Comparison of ENCODE assay signal across 22 cellular contexts in genomic region chr22:32680895-32681294, GRCh38.
DNase-seq lines count a peak whose midpoint lies in the region; ATAC-seq, FAIRE-seq and TF ChIP-seq lines count a peak whose summit lies in the region.
"Had no signal": no experiment of that assay in that cellular context is flagged by ENCODE, and none has a peak within 500 bp of the region (broad histone marks: within the 10 kb centered on the region; RNA-seq: fewer than 3 reads in every experiment).

No MANE protein-coding gene starts in this region.

- CTCF ChIA-PET in PC-9 (lab: Charles Lee) (interaction anchor here (1.1 to 1.3 kb wide), 2 partner anchors 20 to 116 kb away, joined by 3 read pairs; no protein-coding TSS in a partner anchor), HepG2 (lab: Yijun Ruan, JAX; ENCODE audit: low intra/inter-chr PET ratio, low total read pairs) (no interaction called here)

- no peak overlapping the region for H2AK5ac ChIP-seq in trophoblast cell (ENCODE audit: low read length)

- H4K8ac ChIP-seq in trophoblast cell (ENCODE audit: low read depth, low read length) = no peak overlapping the region

- H2BK5ac ChIP-seq in trophoblast cell (ENCODE audit: low read depth, low read length, poor library complexity) = no peak overlapping the region

- no peak overlapping the region for H3K14ac ChIP-seq in trophoblast cell (ENCODE audit: low read length)

- peaks cover 3% of the 10 kb centered on the region for H3K79me1 ChIP-seq in trophoblast cell (ENCODE audit: low read length)

- POLR2A ChIA-PET in PC-9 (lab: Charles Lee; ENCODE audit: unreplicated experiment) (no interaction called here), HepG2 (lab: Yijun Ruan, JAX) (no interaction called here)

- no peak for TF ChIP-seq POLR2A in HepG2 (IDR thresholded peaks at IDR 0.05; ENCODE audit: insufficient read depth in 1 of 2, low read depth in 2 of 2, low read length in 2 of 2)

- H4K91ac ChIP-seq in trophoblast cell (ENCODE audit: low read depth, low read length) = no peak overlapping the region

- H2BK120ac ChIP-seq in trophoblast cell (ENCODE audit: insufficient read depth, low read length, poor library complexity) = no peak overlapping the region

- H3K27me3 ChIP-seq in PC-9 (ENCODE audit: insufficient read depth, low read depth) = no peaks in the 10 kb centered on the region
- H3K27me3 ChIP-seq in HepG2 (ENCODE audit: control insufficient read depth in 1 of 2, insufficient read depth in 2 of 2, low read length in 2 of 2) = no peaks in the 10 kb centered on the region
- no peaks in the 10 kb centered on the region for H3K27me3 ChIP-seq in trophoblast cell (ENCODE audit: insufficient read depth, low read length)
- H3K27me3 ChIP-seq: BE2C, BLaER1 had no signal

- no peaks in the 10 kb centered on the region for H3K9me2 ChIP-seq in PC-9 (ENCODE audit: insufficient read depth)

- H3K18ac ChIP-seq in trophoblast cell (ENCODE audit: low read length) = no peak overlapping the region

- TF ChIP-seq EP300 in HepG2 (IDR thresholded peaks at IDR 0.05; ENCODE audit: low read depth in 2 of 2, low read length in 2 of 2) (no peak), HepG2 (CRISPR knock-in tag; IDR thresholded peaks at IDR 0.05; ENCODE audit: borderline replicate concordance) (no peak)

- no peak for TF ChIP-seq CTCF in PC-9 (conservative IDR thresholded peaks at IDR 0.05)
- no peak for TF ChIP-seq CTCF in HepG2 (CRISPR knock-in tag; IDR thresholded peaks at IDR 0.05)

- no peak for ATAC-seq in HepG2

- H3K4me3 ChIP-seq in PC-9 (no peak overlapping the region), HepG2 (replicated peaks in 1 of 3; ENCODE audit: insufficient read depth in 1 of 3, low read depth in 2 of 3, low read length in 3 of 3) (no peak overlapping the region), trophoblast cell (ENCODE audit: low read depth, low read length) (no peak overlapping the region)
- H3K4me3 ChIP-seq: BLaER1 had no signal

- no peak overlapping the region for H3K4ac ChIP-seq in trophoblast cell (ENCODE audit: low read depth, low read length)

- TF ChIP-seq RAD21 in HepG2 (CRISPR knock-in tag; IDR thresholded peaks at IDR 0.05) = no peak

- no peaks in the 10 kb centered on the region for H4K20me1 ChIP-seq in PC-9 (ENCODE audit: insufficient read depth)
- no peaks in the 10 kb centered on the region for H4K20me1 ChIP-seq in HepG2 (ENCODE audit: insufficient read depth, low read length)
- H4K20me1 ChIP-seq: BLaER1 had no signal

- H3K23ac ChIP-seq in trophoblast cell (ENCODE audit: low read length) = no peak overlapping the region

- BruUV-seq in PC-9 (replicated peaks; lab: Mats Ljungman, UMichigan) (no TSS peak), HepG2 (replicated peaks; lab: Mats Ljungman, UMichigan) (no TSS peak)

- H3K9me3 ChIP-seq in PC-9 (ENCODE audit: insufficient read depth, low read depth) (no peaks in the 10 kb centered on the region; the same call in 1 of the 2 replicates), HepG2 (ENCODE audit: low read length) (no peaks in the 10 kb centered on the region), trophoblast cell (ENCODE audit: insufficient read depth, low read depth, low read length) (no peaks in the 10 kb centered on the region)
- H3K9me3 ChIP-seq: BE2C, BLaER1 had no signal

- WGBS in HepG2 (ENCODE audit: low lambda C conversion rate) = 58% methylated on average over 3 of the region's 3 CpGs
- no CpG with 5 or more reads among the region's 3 CpGs for WGBS in trophoblast cell (ENCODE audit: extremely low coverage, insufficient coverage, insufficient read length)

- H2AFZ ChIP-seq in PC-9 (no peak overlapping the region), HepG2 (ENCODE audit: low read length) (no peak overlapping the region), trophoblast cell (ENCODE audit: insufficient read depth, low read length, poor library complexity) (no peak overlapping the region)

- DNase-seq in PC-9 (no peak), HepG2 (ENCODE audit: low spot score) (no peak), trophoblast cell (no peak), D341Med (ENCODE audit: low spot score) (no peak), midbrain (lab: John Stamatoyannopoulos, UW) (no peak), T-helper 2 cell (no peak)
- DNase-seq: 8988T; ACHN; BE2C; C1 segment of cervical spinal cord; CD4-positive, alpha-beta memory T cell; CD4-positive, CD25-positive, alpha-beta regulatory T cell; CD8-positive, alpha-beta memory T cell; COR-L47; DMS79 treated with DMSO at 0.1 percent for 48 hours; GF-D8 had no signal

- peak overlapping the region; percentile 35; the same call in 1 of the 2 replicates for H3K4me2 ChIP-seq in PC-9
- no peak overlapping the region for H3K4me2 ChIP-seq in HepG2 (ENCODE audit: low read depth, low read length)
- no peak overlapping the region for H3K4me2 ChIP-seq in trophoblast cell (ENCODE audit: low read length)
- H3K4me2 ChIP-seq: BLaER1 had no signal

- H3K9ac ChIP-seq in HepG2 (ENCODE audit: insufficient read depth, low read depth, low read length) (no peak overlapping the region), trophoblast cell (ENCODE audit: low read length) (no peak overlapping the region)
- H3K9ac ChIP-seq: BLaER1 had no signal

- H3K36me3 ChIP-seq in PC-9 (ENCODE audit: low read depth) (no peaks in the 10 kb centered on the region), HepG2 (replicated peaks in 1 of 2; ENCODE audit: control insufficient read depth in 1 of 2, insufficient read depth in 2 of 2, low read length in 2 of 2) (no peaks in the 10 kb centered on the region), trophoblast cell (ENCODE audit: control insufficient read depth in 1 of 2, insufficient read depth in 2 of 2, low read length in 2 of 2) (no peaks in the 10 kb centered on the region)
- H3K36me3 ChIP-seq: BE2C, BLaER1 had no signal

- H3K79me2 ChIP-seq in PC-9 (ENCODE audit: low read depth) = no peaks in the 10 kb centered on the region
- H3K79me2 ChIP-seq in HepG2 (ENCODE audit: insufficient read depth, low read length) = no peaks in the 10 kb centered on the region
- H3K79me2 ChIP-seq in trophoblast cell (ENCODE audit: control insufficient read depth, insufficient read depth, low read length, poor library complexity) = no peaks in the 10 kb centered on the region

- peak overlapping the region; percentile 11 for H2BK12ac ChIP-seq in trophoblast cell (ENCODE audit: low read length)

- no peak for FAIRE-seq in HepG2 (lab: Jason Lieb, UNC)
- FAIRE-seq: A204.1, D721Med, G401.6, GM12891, GM19239 had no signal

- H3K4me1 ChIP-seq in PC-9 (replicated peaks; ENCODE audit: insufficient read depth) (peaks cover 74% of the 10 kb centered on the region), HepG2 (ENCODE audit: insufficient read depth, low read length) (peaks cover 57% of the 10 kb centered on the region), trophoblast cell (ENCODE audit: control insufficient read depth in 1 of 2, insufficient read depth in 2 of 2, low read length in 2 of 2) (peaks cover 0 to 7% of the 10 kb centered on the region in 2 experiments)
- H3K4me1 ChIP-seq: BE2C had no signal

- H3F3A ChIP-seq in PC-9 (ENCODE audit: insufficient read depth, low read depth) = peaks cover 27% of the 10 kb centered on the region; the same call in 1 of the 2 replicates

- H3K27ac ChIP-seq in PC-9 (peak overlapping the region; percentile 17; the same call in 1 of the 2 replicates), HepG2 (ENCODE audit: extremely low read length, insufficient read depth, low read length) (peak overlapping the region; percentile 39), trophoblast cell (ENCODE audit: low read depth, low read length) (no peak overlapping the region)
- H3K27ac ChIP-seq: BLaER1 had no signal

- intact Hi-C loops in PC-9 (cut with micrococcal nuclease; ENCODE audit: unreplicated experiment) = no loop called here
- intact Hi-C loops in HepG2 (cut with micrococcal nuclease; ENCODE audit: unreplicated experiment) = loop anchor here (5.0 kb wide), 1 partner anchor 116 kb away; no protein-coding TSS in a partner anchor

- in situ Hi-C loops in HepG2 (cut with HindIII; ENCODE audit: extremely low pct_ligation_motif_present, low pct_unique_long_range_greater_than_20kb) = no loop called here

- H4K12ac ChIP-seq in trophoblast cell (ENCODE audit: low read depth, low read length) = no peak overlapping the region

TF ChIP-seq in HepG2, 621 proteins besides CTCF, POLR2A, EP300 and RAD21:
- no peak for TF ChIP-seq ARHGAP35 (CRISPR knock-in tag; IDR thresholded peaks at IDR 0.05; ENCODE audit: borderline replicate concordance)
- no peak for TF ChIP-seq MLLT10 (CRISPR knock-in tag; IDR thresholded peaks at IDR 0.05)
- no peak for TF ChIP-seq PHF5A (CRISPR knock-in tag; IDR thresholded peaks at IDR 0.05; ENCODE audit: low read depth, unreplicated experiment)
